ENCODE assay signal across 8 cellular contexts in genomic region chr10:5071411-5072198, GRCh38. TPM values are rescaled to one million over a fixed set of nuclear protein-coding genes. Genes with fewer than 3 reads are reported as not detected.
DNase-seq lines count a peak whose midpoint lies in the region; ATAC-seq and TF ChIP-seq lines count a peak whose summit lies in the region.

No MANE protein-coding gene starts in this region.

- DNase-seq in GDM1 (lab: John Stamatoyannopoulos, UW): peak; percentile 22
- peak; percentile 13 for DNase-seq in RWPE1 (ENCODE audit: low spot score)
- DNase-seq in fibroblast of the aortic adventitia (ENCODE audit: low read depth): peak; percentile 100
- no peak for DNase-seq in omental fat pad (ENCODE audit: low spot score)
- no peak for DNase-seq in COLO829 (ENCODE audit: low spot score)
- DNase-seq in activated CD8-positive, alpha-beta memory T cell treated with anti-CD3 and anti-CD28 coated beads, Interleukin-2, amount 50 U/mL, for 48 hours: no peak
- DNase-seq in T-helper 2 cell: no peak

- no peak overlapping the region for H3K27ac ChIP-seq in RWPE1

- POLR2A ChIA-PET in RWPE1 (lab: Yijun Ruan, JAX; ENCODE audit: low non-redundant PET): no interaction called here

- ATAC-seq in omental fat pad (ENCODE audit: low FRiP score): peak; percentile 97
- ATAC-seq in activated CD4-positive, CD25-positive, alpha-beta regulatory T cell treated with anti-CD3 and anti-CD28 coated beads, Interleukin-2, amount 50 U/mL, for 24 hours: no peak

- H3K4me3 ChIP-seq in fibroblast of the aortic adventitia (ENCODE audit: low read depth, low read length): peak overlapping the region; percentile 32

- CTCF ChIA-PET in RWPE1 (lab: Yijun Ruan, JAX): interaction anchor here (0.6 kb wide), 1 partner anchor 1738 kb away, joined by 4 read pairs; no protein-coding TSS in a partner anchor

- TF ChIP-seq CTCF in RWPE1 (conservative IDR thresholded peaks at IDR 0.05; ENCODE audit: low read depth) (no peak), fibroblast of the aortic adventitia (IDR thresholded peaks at IDR 0.05; ENCODE audit: insufficient read depth, low read length) (no peak), omental fat pad (IDR thresholded peaks at IDR 0.05) (no peak)

RNA-seq across cellular contexts. Expression of gene AKR1C3, which starts 22.6 kb away (rescaled TPM):
- total RNA-seq in fibroblast of the aortic adventitia (ENCODE audit: low replicate concordance) (74.2 and 169 TPM in 2 replicates), omental fat pad (100 to 1,000 TPM in 3 of 4 donors, 10 to 100 TPM in 1; 71.0 to 147 (median 116) TPM)

Comparison
In these comparisons a context has a peak if more than half of its experiments do, and no peak if none do; other contexts are left out.
1. DNase-seq: peak in GDM1 (single experiment), RWPE1 (single experiment) and fibroblast of the aortic adventitia (single experiment); none in omental fat pad (single experiment), COLO829 (single experiment), activated CD8-positive, alpha-beta memory T cell treated with anti-CD3 and anti-CD28 coated beads, Interleukin-2, amount 50 U/mL, for 48 hours (single experiment) and T-helper 2 cell (0 of 5).